3 cellular contexts compared by ENCODE assay signal in the genomic region with DNA sequence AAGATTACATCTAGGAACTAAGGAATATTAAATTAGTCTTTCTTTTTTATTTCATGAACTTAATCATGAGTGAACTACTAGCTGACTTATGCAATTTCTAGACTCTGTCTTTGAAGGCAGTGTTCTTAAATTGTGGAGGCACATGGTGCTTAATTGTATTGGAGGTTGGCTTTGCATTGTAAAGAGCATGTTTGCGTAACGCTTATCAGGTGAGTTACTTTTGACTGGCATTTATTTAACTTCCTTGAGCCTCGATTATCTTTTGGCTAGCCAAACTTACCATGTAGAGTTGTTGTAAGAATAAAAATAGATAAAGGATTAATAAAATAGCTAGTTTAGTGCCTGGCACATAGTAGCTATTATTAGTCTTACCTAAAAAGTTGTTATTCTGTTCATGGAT.
"Had no signal": no experiment of that assay in that cellular context is flagged by ENCODE, and none has a peak within 500 bp of the region (broad histone marks: within the 10 kb centered on the region; RNA-seq: fewer than 3 reads in every experiment).

No MANE protein-coding gene starts in this region.

- ATAC-seq: GM12878 had no signal

- DNase-seq: GDM1, GF-D8 had no signal
